ENCODE assay signal across 9 cellular contexts in genomic region chr17:2013220-2013993, GRCh38. TPM values are rescaled to one million over a fixed set of nuclear protein-coding genes. Genes with fewer than 3 reads are reported as not detected.
DNase-seq lines count a peak whose midpoint lies in the region; TF ChIP-seq lines count a peak whose summit lies in the region.
"Not testable (repeated sequence)": the region's sequence is repeated elsewhere in the genome, so short reads cannot be mapped to it uniquely, and the experiment has no call there.
"Had no signal": no experiment of that assay in that cellular context is flagged by ENCODE, and none has a peak within 500 bp of the region (broad histone marks: within the 10 kb centered on the region; RNA-seq: fewer than 3 reads in every experiment).

No MANE protein-coding gene starts in this region.

- not testable (repeated sequence) for H3K9ac ChIP-seq in BLaER1; neuronal stem cell (ENCODE audit: low read depth, low read length, poor library complexity)
- peak overlapping the region in 2 of 5 donors; percentile 48 to 82 for H3K9ac ChIP-seq in subcutaneous abdominal adipose tissue (ENCODE audit: low read length in 5 of 5)

- POLR2A ChIA-PET in PC-9 (lab: Charles Lee; ENCODE audit: unreplicated experiment), result interaction anchor here (0.7 kb wide), 1 partner anchor 91 kb away, joined by 8 read pairs; no protein-coding TSS in a partner anchor

- not testable (repeated sequence) for H3K79me1 ChIP-seq in neuronal stem cell (ENCODE audit: low read depth, low read length)

- WGBS in neuronal stem cell (ENCODE audit: extremely low coverage in 2 of 2, insufficient read length in 2 of 2, insufficient replicate concordance in 1 of 2), 2 donors, result no CpG with 5 or more reads among the region's 6 CpGs

- not testable (repeated sequence) for H2BK120ac ChIP-seq in neuronal stem cell (ENCODE audit: low read depth, low read length)

- H3K27ac ChIP-seq in BLaER1 (peak overlapping the region; percentile 76), PC-9 (peak overlapping the region; percentile 85), ascending aorta (peak overlapping the region; percentile 70 to 80), subcutaneous abdominal adipose tissue (ENCODE audit: low read depth, low read length) (peak overlapping the region; percentile 82)
- H3K27ac ChIP-seq in neuronal stem cell (replicated peaks; ENCODE audit: low read length), result not testable (repeated sequence)

- not testable (repeated sequence) for H3K27me3 ChIP-seq in BLaER1; PC-9 (ENCODE audit: insufficient read depth, low read depth); ascending aorta; subcutaneous abdominal adipose tissue (ENCODE audit: control insufficient read depth in 5 of 5, insufficient read depth in 4 of 5, low read length in 5 of 5)
- peaks cover 0 to 14% (median 0%) of the 10 kb centered on the region in 3 experiments for H3K27me3 ChIP-seq in neuronal stem cell (ENCODE audit: control insufficient read depth in 3 of 3, insufficient read depth in 3 of 3, low read depth in 1 of 3, low read length in 3 of 3)

- not testable (repeated sequence) for BruUV-seq in PC-9 (replicated peaks; lab: Mats Ljungman, UMichigan)

- peak overlapping the region; percentile 66 for H3K4me2 ChIP-seq in BLaER1
- peak overlapping the region; percentile 73 for H3K4me2 ChIP-seq in PC-9
- H3K4me2 ChIP-seq in neuronal stem cell (ENCODE audit: insufficient read depth, low read length, poor library complexity, severe bottlenecking), result not testable (repeated sequence)

- not testable (repeated sequence) for TF ChIP-seq CTCF in PC-9 (conservative IDR thresholded peaks at IDR 0.05); ascending aorta (IDR thresholded peaks at IDR 0.05); epithelial cell of esophagus (IDR thresholded peaks at IDR 0.05; ENCODE audit: insufficient read depth, low read depth, low read length, missing control alignments)

- H2BK5ac ChIP-seq in neuronal stem cell (ENCODE audit: low read length), result not testable (repeated sequence)

- H3K9me3 ChIP-seq in BLaER1; PC-9 (ENCODE audit: insufficient read depth, low read depth); ascending aorta; neuronal stem cell (replicated peaks in 1 of 2; ENCODE audit: control insufficient read depth in 2 of 2, insufficient read depth in 1 of 2, low read depth in 1 of 2, low read length in 2 of 2); subcutaneous abdominal adipose tissue (ENCODE audit: control insufficient read depth in 5 of 5, low read length in 5 of 5): not testable (repeated sequence)

- not testable (repeated sequence) for H3K36me3 ChIP-seq in BLaER1; PC-9 (ENCODE audit: low read depth); ascending aorta; neuronal stem cell (replicated peaks in 1 of 2; ENCODE audit: control insufficient read depth in 2 of 2, insufficient read depth in 2 of 2, low read length in 2 of 2); subcutaneous abdominal adipose tissue (ENCODE audit: control insufficient read depth in 5 of 5, insufficient read depth in 5 of 5, low read length in 5 of 5)

- H3K9me2 ChIP-seq in PC-9 (ENCODE audit: insufficient read depth), result not testable (repeated sequence)

- not testable (repeated sequence) for H2BK15ac ChIP-seq in neuronal stem cell (ENCODE audit: low read length)

- H3F3A ChIP-seq in PC-9 (ENCODE audit: insufficient read depth, low read depth), result peaks cover 39% of the 10 kb centered on the region

- intact Hi-C loops in PC-9 (cut with micrococcal nuclease; ENCODE audit: unreplicated experiment) (loop anchor here (10.0 kb wide), 1 partner anchor 299 kb away; the partner anchor contains the start of gene TLCD2), ascending aorta (cut with DNase I) (loop anchor here (2.0 kb wide), 1 partner anchor 15 kb away; no protein-coding TSS in a partner anchor)

- H2AFZ ChIP-seq in PC-9; neuronal stem cell (ENCODE audit: low read length): not testable (repeated sequence)

- peaks cover 20% of the 10 kb centered on the region for H4K20me1 ChIP-seq in BLaER1
- H4K20me1 ChIP-seq in PC-9 (ENCODE audit: insufficient read depth), result not testable (repeated sequence)

- H3K18ac ChIP-seq in neuronal stem cell (ENCODE audit: low read length), result not testable (repeated sequence)

- peaks cover 86% of the 10 kb centered on the region for H3K4me1 ChIP-seq in BLaER1
- H3K4me1 ChIP-seq in PC-9 (replicated peaks; ENCODE audit: insufficient read depth), result peaks cover 52% of the 10 kb centered on the region
- H3K4me1 ChIP-seq in ascending aorta, result peaks cover 4 to 34% of the 10 kb centered on the region in 2 donors
- H3K4me1 ChIP-seq in neuronal stem cell (ENCODE audit: control insufficient read depth in 2 of 2, insufficient read depth in 1 of 2, low read depth in 1 of 2, low read length in 2 of 2), result peaks cover 12 to 21% of the 10 kb centered on the region in 2 donors
- H3K4me1 ChIP-seq in subcutaneous abdominal adipose tissue (ENCODE audit: control insufficient read depth in 5 of 5, insufficient read depth in 5 of 5, low read length in 5 of 5), result peaks cover 4 to 69% (median 48%) of the 10 kb centered on the region in 5 donors

- not testable (repeated sequence) for H2BK12ac ChIP-seq in neuronal stem cell (ENCODE audit: low read length)

- H2AK5ac ChIP-seq in neuronal stem cell (ENCODE audit: low read depth, low read length), result peak overlapping the region; percentile 79

- not testable (repeated sequence) for H3K14ac ChIP-seq in neuronal stem cell (ENCODE audit: low read length)

- H3K4me3 ChIP-seq in BLaER1; PC-9; ascending aorta; epithelial cell of esophagus (ENCODE audit: low read length); subcutaneous abdominal adipose tissue (ENCODE audit: low read depth in 1 of 5, low read length in 5 of 5): not testable (repeated sequence)
- H3K4me3 ChIP-seq in neuronal stem cell (ENCODE audit: low read length in 2 of 2), result peak overlapping the region in 1 of 2 donors; percentile 8

- CTCF ChIA-PET in PC-9 (lab: Charles Lee), result interaction anchor here (0.9 kb wide), 1 partner anchor 11 kb away, joined by 3 read pairs; the partner anchor contains the start of gene RTN4RL1

- DNase-seq in ELF-1 (ENCODE audit: low read depth, low spot score), result peak; percentile 76
- DNase-seq in PC-9, result peak; percentile 53 to 71
- not testable (repeated sequence) for DNase-seq in ascending aorta (ENCODE audit: low spot score in 2 of 2); neuronal stem cell (ENCODE audit: low spot score)
- peak; percentile 52 for DNase-seq in epithelial cell of esophagus (ENCODE audit: low read depth)

- not testable (repeated sequence) for H4K8ac ChIP-seq in neuronal stem cell (ENCODE audit: low read depth, low read length)

- not testable (repeated sequence) for H4K91ac ChIP-seq in neuronal stem cell (ENCODE audit: low read depth, low read length, poor library complexity)

- not testable (repeated sequence) for H3K79me2 ChIP-seq in PC-9 (ENCODE audit: low read depth)

- H3K4ac ChIP-seq in neuronal stem cell (ENCODE audit: low read length), result peak overlapping the region; percentile 41

- H3K23ac ChIP-seq in neuronal stem cell (ENCODE audit: low read depth, low read length, poor library complexity), result not testable (repeated sequence)

RNA-seq across cellular contexts. Expression of gene RTN4RL1, which starts 11.7 kb away (rescaled TPM):
- total RNA-seq in PC-9 (2021) (0.13 and 0.35 TPM in 2 replicates), ascending aorta (11.5 TPM)
- 4.0 TPM for polyA plus RNA-seq in neuronal stem cell (2013, experiment 1 of 2)
- 3.9 TPM for polyA plus RNA-seq in neuronal stem cell (2013, experiment 2 of 2)
- total RNA-seq: CD8-positive, alpha-beta T cell; H1 had no signal

RNA-seq across cellular contexts. Expression of gene DPH1, which starts 16.5 kb away (rescaled TPM):
- total RNA-seq in PC-9 (2021) (36.7 and 44.9 TPM in 2 replicates), ascending aorta (125 TPM)
- polyA plus RNA-seq in neuronal stem cell (2013, experiment 1 of 2), result 19.6 TPM
- 18.0 TPM for polyA plus RNA-seq in neuronal stem cell (2013, experiment 2 of 2)

RNA-seq across cellular contexts. Expression of gene OVCA2, which starts 28.4 kb away (rescaled TPM):
- total RNA-seq in PC-9 (2021) (34.4 and 35.4 TPM in 2 replicates), ascending aorta (71.3 TPM)
- 13.9 TPM for polyA plus RNA-seq in neuronal stem cell (2013, experiment 1 of 2)
- polyA plus RNA-seq in neuronal stem cell (2013, experiment 2 of 2), result 14.2 TPM

RNA-seq across cellular contexts. Expression of gene HIC1, which starts 41.5 kb away (rescaled TPM):
- total RNA-seq in PC-9 (2021) (0.63 and 1.6 TPM in 2 replicates), ascending aorta (131 TPM)
- polyA plus RNA-seq in neuronal stem cell (2013, experiment 1 of 2), result 0.08 TPM
- 0.04 TPM for polyA plus RNA-seq in neuronal stem cell (2013, experiment 2 of 2)
